ENCODE assay signal across 16 cellular contexts in genomic region chr6:70059047-70059719, GRCh38.
"Had no signal": no experiment of that assay in that cellular context is flagged by ENCODE, and none has a peak within 500 bp of the region (broad histone marks: within the 10 kb centered on the region; RNA-seq: fewer than 3 reads in every experiment).

No MANE protein-coding gene starts in this region.

- ATAC-seq: activated naive CD8-positive, alpha-beta T cell treated with anti-CD3 and anti-CD28 coated beads, Interleukin-2, amount 50 U/mL, for 24 hours; foreskin keratinocyte; left colon; mucosa of descending colon; naive thymus-derived CD8-positive, alpha-beta T cell; stimulated activated naive B cell treated with anti-CD40 and anti-IgM and Interleukin-4, amounts not matched to agents 10 μg/mL and 1 μg/mL and 100 μg/mL, for 72 hours had no signal

- H3K4me1 Mint-ChIP-seq: activated naive CD8-positive, alpha-beta T cell treated with anti-CD3 and anti-CD28 coated beads, Interleukin-2, amount 50 U/mL, for 24 hours; naive thymus-derived CD8-positive, alpha-beta T cell had no signal

- H3K27ac Mint-ChIP-seq: activated naive CD8-positive, alpha-beta T cell treated with anti-CD3 and anti-CD28 coated beads, Interleukin-2, amount 50 U/mL, for 24 hours; activated T-helper 1 cell treated with anti-CD3 and anti-CD28 coated beads, Interleukin-12 subunit alpha, Interleukin-12 subunit beta, Interleukin-2, Interleukin-4 antibody, amounts not matched to agents 30 ng/mL and 10 ng/mL and 1 ng/mL, durations not matched to agents 14 hours and 24 hours and 36 hours; naive thymus-derived CD8-positive, alpha-beta T cell; stimulated activated naive B cell treated with anti-CD40 and anti-IgM and Interleukin-4, amounts not matched to agents 10 μg/mL and 1 μg/mL and 100 μg/mL, for 72 hours had no signal

- H3K36me3 ChIP-seq: cardiac muscle cell, esophagus squamous epithelium, prostate gland, sigmoid colon, tibial nerve, WERI-Rb-1 had no signal

- DNase-seq: activated CD4-positive, alpha-beta T cell treated with anti-CD3 and anti-CD28 coated beads for 48 hours; activated naive CD4-positive, alpha-beta T cell; activated naive CD8-positive, alpha-beta T cell treated with anti-CD3 and anti-CD28 coated beads, Interleukin-2, amount 50 U/mL, for 24 hours; esophagus squamous epithelium; foreskin keratinocyte; left colon; mucosa of descending colon; naive thymus-derived CD8-positive, alpha-beta T cell; sigmoid colon; stimulated activated CD4-positive, alpha-beta T cell treated with anti-CD3 and anti-CD28 coated beads, Interleukin-2, amount 100 ng/mL, for 24 hours; stimulated activated naive B cell treated with anti-CD40 and anti-IgM and Interleukin-4, amounts not matched to agents 10 μg/mL and 1 μg/mL and 100 μg/mL, for 72 hours; WERI-Rb-1 had no signal

- H3K9me3 Mint-ChIP-seq: activated naive CD8-positive, alpha-beta T cell treated with anti-CD3 and anti-CD28 coated beads, Interleukin-2, amount 50 U/mL, for 24 hours; activated T-helper 1 cell treated with anti-CD3 and anti-CD28 coated beads, Interleukin-12 subunit alpha, Interleukin-12 subunit beta, Interleukin-2, Interleukin-4 antibody, amounts not matched to agents 30 ng/mL and 10 ng/mL and 1 ng/mL, durations not matched to agents 14 hours and 24 hours and 36 hours; naive thymus-derived CD8-positive, alpha-beta T cell had no signal

- H3K4me3 Mint-ChIP-seq: activated naive CD8-positive, alpha-beta T cell treated with anti-CD3 and anti-CD28 coated beads, Interleukin-2, amount 50 U/mL, for 24 hours; activated T-helper 1 cell treated with anti-CD3 and anti-CD28 coated beads, Interleukin-12 subunit alpha, Interleukin-12 subunit beta, Interleukin-2, Interleukin-4 antibody, amounts not matched to agents 30 ng/mL and 10 ng/mL and 1 ng/mL, durations not matched to agents 14 hours and 24 hours and 36 hours; naive thymus-derived CD8-positive, alpha-beta T cell; stimulated activated naive B cell treated with anti-CD40 and anti-IgM and Interleukin-4, amounts not matched to agents 10 μg/mL and 1 μg/mL and 100 μg/mL, for 72 hours had no signal

- H3K4me3 ChIP-seq: cardiac muscle cell, esophagus squamous epithelium, mucosa of descending colon, prostate gland, sigmoid colon, tibial nerve had no signal

- H3K9me3 ChIP-seq: esophagus squamous epithelium, mucosa of descending colon, prostate gland, sigmoid colon, tibial nerve had no signal

- H3K36me3 Mint-ChIP-seq: naive thymus-derived CD8-positive, alpha-beta T cell had no signal

- H3K27ac ChIP-seq: cardiac muscle cell, esophagus squamous epithelium, foreskin keratinocyte, prostate gland, sigmoid colon, tibial nerve, WERI-Rb-1 had no signal

- H3K4me1 ChIP-seq: esophagus squamous epithelium, foreskin keratinocyte, prostate gland, sigmoid colon, tibial nerve had no signal

- H3K27me3 Mint-ChIP-seq: stimulated activated naive B cell treated with anti-CD40 and anti-IgM and Interleukin-4, amounts not matched to agents 10 μg/mL and 1 μg/mL and 100 μg/mL, for 72 hours had no signal

- H3K27me3 ChIP-seq: cardiac muscle cell, esophagus squamous epithelium, foreskin keratinocyte, sigmoid colon, tibial nerve had no signal
